11 cellular contexts compared by ENCODE assay signal in the genomic region with DNA sequence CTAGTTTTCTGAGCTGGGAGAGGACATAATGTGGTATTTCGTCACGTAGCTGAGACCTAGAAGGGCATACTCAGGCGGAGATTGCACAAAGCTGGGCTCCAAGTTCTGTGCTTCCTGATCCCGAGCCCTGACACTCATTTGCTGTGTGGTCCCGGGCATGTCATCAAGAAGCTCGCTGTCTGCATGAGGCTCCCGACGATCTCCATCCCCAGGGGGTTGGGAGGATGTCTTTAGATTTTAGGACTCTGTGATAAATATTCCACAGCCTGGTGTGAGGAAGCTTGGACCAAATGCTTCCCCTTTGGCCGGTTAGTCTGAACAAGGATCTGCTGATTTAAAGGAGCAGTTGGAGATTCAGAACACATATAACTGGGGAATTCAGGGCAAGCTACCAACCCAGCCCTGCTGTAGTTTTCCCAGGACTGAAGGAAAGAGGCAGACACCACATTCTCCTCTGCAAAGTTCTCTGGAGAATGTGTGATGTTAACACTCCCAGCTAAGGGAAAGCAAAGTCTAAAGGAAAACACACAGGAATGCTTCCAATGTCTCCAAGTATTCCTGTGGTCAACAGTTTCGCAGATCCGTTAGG. TPM values are rescaled to one million over a fixed set of nuclear protein-coding genes. Genes with fewer than 3 reads are reported as not detected.
DNase-seq lines count a peak whose midpoint lies in the region; ATAC-seq and TF ChIP-seq lines count a peak whose summit lies in the region.
"Had no signal": no experiment of that assay in that cellular context is flagged by ENCODE, and none has a peak within 500 bp of the region (broad histone marks: within the 10 kb centered on the region; RNA-seq: fewer than 3 reads in every experiment).

No MANE protein-coding gene starts in this region.

- peak overlapping the region; percentile 79 for H4K8ac ChIP-seq in mesenchymal stem cell (ENCODE audit: low read length)

- H3K27me3 ChIP-seq in colonic mucosa (no peaks in the 10 kb centered on the region), mesenchymal stem cell (ENCODE audit: control insufficient read depth in 1 of 2, insufficient read depth in 1 of 2, low read length in 2 of 2) (no peaks in the 10 kb centered on the region), suprapubic skin (peaks cover 6% of the 10 kb centered on the region)
- H3K27me3 ChIP-seq: MG63 had no signal

- H3K4me3 Mint-ChIP-seq in activated T-helper 17 cell treated with anti-CD3 and anti-CD28 coated beads, Interleukin-2, amount 50 U/mL, for 72 hours, result no peak overlapping the region
- H3K4me3 Mint-ChIP-seq: naive B cell had no signal

- no peak overlapping the region for H3K27ac Mint-ChIP-seq in activated T-helper 17 cell treated with anti-CD3 and anti-CD28 coated beads, Interleukin-2, amount 50 U/mL, for 72 hours
- H3K27ac Mint-ChIP-seq: naive B cell had no signal

- no peak overlapping the region for H2AFZ ChIP-seq in mesenchymal stem cell (ENCODE audit: low read depth, low read length)

- no peaks in the 10 kb centered on the region for H3K4me1 ChIP-seq in colonic mucosa
- H3K4me1 ChIP-seq in mesenchymal stem cell (ENCODE audit: control insufficient read depth, insufficient read depth, low read depth, low read length), result peaks cover 5% of the 10 kb centered on the region
- peaks cover 35% of the 10 kb centered on the region for H3K4me1 ChIP-seq in suprapubic skin

- peak overlapping the region in 1 of 2 experiments; percentile 47 for H3K23ac ChIP-seq in mesenchymal stem cell (ENCODE audit: low read length in 2 of 2)

- peak overlapping the region; percentile 53 to 87 for H3K4ac ChIP-seq in mesenchymal stem cell (ENCODE audit: low read depth in 1 of 2, low read length in 2 of 2)

- WGBS in mesenchymal stem cell, result 30% methylated on average over 9 of the region's 11 CpGs
- whole genome bisulfite sequencing in suprapubic skin, result 59% methylated on average over 9 of the region's 11 CpGs

- H3K36me3 ChIP-seq in colonic mucosa (no peaks in the 10 kb centered on the region), mesenchymal stem cell (ENCODE audit: control insufficient read depth in 1 of 2, insufficient read depth in 2 of 2, low read depth in 1 of 2, low read length in 2 of 2) (no peaks in the 10 kb centered on the region), suprapubic skin (no peaks in the 10 kb centered on the region)
- H3K36me3 ChIP-seq: MG63 had no signal

- no peak overlapping the region for H2BK5ac ChIP-seq in mesenchymal stem cell (ENCODE audit: low read depth, low read length, poor library complexity, severe bottlenecking)

- peaks cover 21% of the 10 kb centered on the region for H3K27me3 Mint-ChIP-seq in activated T-helper 17 cell treated with anti-CD3 and anti-CD28 coated beads, Interleukin-2, amount 50 U/mL, for 72 hours

- ATAC-seq in activated T-helper 17 cell treated with anti-CD3 and anti-CD28 coated beads, Interleukin-2, amount 50 U/mL, for 72 hours (replicated peaks), result no peak
- ATAC-seq in GM19328 (IDR thresholded peaks at IDR 0.05; ENCODE audit: unreplicated experiment), result no peak

- H3K9me3 ChIP-seq in colonic mucosa, result no peaks in the 10 kb centered on the region
- no peaks in the 10 kb centered on the region for H3K9me3 ChIP-seq in mesenchymal stem cell (ENCODE audit: control insufficient read depth, low read length)
- no peaks in the 10 kb centered on the region for H3K9me3 ChIP-seq in suprapubic skin
- H3K9me3 ChIP-seq: MG63 had no signal

- H3K9ac ChIP-seq in colonic mucosa (ENCODE audit: low read depth in 2 of 2, low read length in 2 of 2) (peak overlapping the region; percentile 17 to 38), mesenchymal stem cell (ENCODE audit: low read length) (peak overlapping the region; percentile 83)

- peak overlapping the region; percentile 2 for H2BK120ac ChIP-seq in mesenchymal stem cell (ENCODE audit: low read depth, low read length)

- H3K79me1 ChIP-seq in mesenchymal stem cell (replicated peaks; ENCODE audit: low read length, poor library complexity, severe bottlenecking), result no peaks in the 10 kb centered on the region

- H3K36me3 Mint-ChIP-seq in activated T-helper 17 cell treated with anti-CD3 and anti-CD28 coated beads, Interleukin-2, amount 50 U/mL, for 72 hours (ENCODE audit: low read depth), result no peaks in the 10 kb centered on the region

- no peak overlapping the region for H2AK5ac ChIP-seq in mesenchymal stem cell (ENCODE audit: low read length, severe bottlenecking)

- no peak overlapping the region for H2BK15ac ChIP-seq in mesenchymal stem cell (ENCODE audit: low read depth, poor library complexity, severe bottlenecking)

- no peaks in the 10 kb centered on the region for H3K9me3 Mint-ChIP-seq in activated T-helper 17 cell treated with anti-CD3 and anti-CD28 coated beads, Interleukin-2, amount 50 U/mL, for 72 hours

- H3K4me2 ChIP-seq in mesenchymal stem cell (ENCODE audit: low read length, poor library complexity, severe bottlenecking), result no peak overlapping the region

- H3K27ac ChIP-seq in colonic mucosa (peak overlapping the region; percentile 45), mesenchymal stem cell (ENCODE audit: low read length, poor library complexity, severe bottlenecking) (peak overlapping the region; percentile 17), suprapubic skin (peak overlapping the region; percentile 77)

- intact Hi-C loops in colonic mucosa (cut with DNase I), result no loop called here

- H2BK12ac ChIP-seq in mesenchymal stem cell (ENCODE audit: low read length in 2 of 2), result peak overlapping the region; percentile 0 to 70

- TF ChIP-seq CTCF in colonic mucosa (IDR thresholded peaks at IDR 0.05) (no peak), suprapubic skin (IDR thresholded peaks at IDR 0.05) (no peak)

- no peaks in the 10 kb centered on the region for H3K4me1 Mint-ChIP-seq in activated T-helper 17 cell treated with anti-CD3 and anti-CD28 coated beads, Interleukin-2, amount 50 U/mL, for 72 hours
- H3K4me1 Mint-ChIP-seq: naive B cell had no signal

- H4K91ac ChIP-seq in mesenchymal stem cell (ENCODE audit: low read length), result peak overlapping the region; percentile 74

- H3K18ac ChIP-seq in mesenchymal stem cell (ENCODE audit: low read depth in 1 of 2, low read length in 2 of 2), result peak overlapping the region; percentile 72 to 82

- H3K4me3 ChIP-seq in colonic mucosa (no peak overlapping the region), mesenchymal stem cell (ENCODE audit: insufficient read depth in 1 of 2, low read depth in 1 of 2, low read length in 2 of 2) (peak overlapping the region in 1 of 2 experiments; percentile 85), suprapubic skin (peak overlapping the region; percentile 14)
- H3K4me3 ChIP-seq: MG63 had no signal

- peak in 1 of 2 donors; percentile 36 for TF ChIP-seq POLR2A in suprapubic skin (IDR thresholded peaks at IDR 0.05)

- H3K14ac ChIP-seq in mesenchymal stem cell (ENCODE audit: low read length in 2 of 2), result no peak overlapping the region

- DNase-seq in LHCN-M2 (ENCODE audit: low read depth), result peak; percentile 57
- peak; percentile 31 for DNase-seq in colonic mucosa
- DNase-seq in mesenchymal stem cell, result peak; percentile 87
- peak; percentile 89 to 90 for DNase-seq in suprapubic skin (ENCODE audit: low spot score in 2 of 2)
- DNase-seq in NK-92 (lab: John Stamatoyannopoulos, UW; ENCODE audit: unreplicated experiment), result no peak
- no peak for DNase-seq in T-helper 9 cell
- DNase-seq: DND-41, MG63, naive B cell had no signal

- no peak for TF ChIP-seq EP300 in suprapubic skin (IDR thresholded peaks at IDR 0.05)

RNA-seq across cellular contexts. Expression of a gene that starts 2.3 kb away (rescaled TPM):
- total RNA-seq in LHCN-M2 (2014; rRNA removed) (4.0 and 6.3 TPM in 2 replicates), colonic mucosa (1 to 10 TPM in 1 of 2 donors, under 1 TPM in 1; 0.42 to 2.1 TPM), suprapubic skin (1 to 10 TPM in 3 of 4 donors, under 1 TPM in 1; 0.64 to 2.4 (median 2.1) TPM)
- 8.3 TPM for polyA plus RNA-seq in LHCN-M2 (2012)
- 46.9 TPM for polyA plus RNA-seq in mesenchymal stem cell (2013, experiment 1 of 2)
- polyA plus RNA-seq in mesenchymal stem cell (2013, experiment 2 of 2), result 47.3 TPM
- total RNA-seq in activated T-helper 17 cell treated with anti-CD3 and anti-CD28 coated beads, Interleukin-2, amount 50 U/mL, for 72 hours, result not detected

Comparison
In these comparisons a context has a peak if more than half of its experiments do, and no peak if none do; other contexts are left out.
1. DNase-seq: peak in LHCN-M2 (single experiment), colonic mucosa (single experiment), mesenchymal stem cell (single experiment) and suprapubic skin (2 of 2); none in NK-92 (single experiment) and T-helper 9 cell (single experiment).
2. H3K27ac ChIP-seq: peak in every context shown above with its lines; median percentile 77 in suprapubic skin; 45 in colonic mucosa; 17 in mesenchymal stem cell.